Comparison of ENCODE assay signal across 17 cellular contexts in the genomic region with DNA sequence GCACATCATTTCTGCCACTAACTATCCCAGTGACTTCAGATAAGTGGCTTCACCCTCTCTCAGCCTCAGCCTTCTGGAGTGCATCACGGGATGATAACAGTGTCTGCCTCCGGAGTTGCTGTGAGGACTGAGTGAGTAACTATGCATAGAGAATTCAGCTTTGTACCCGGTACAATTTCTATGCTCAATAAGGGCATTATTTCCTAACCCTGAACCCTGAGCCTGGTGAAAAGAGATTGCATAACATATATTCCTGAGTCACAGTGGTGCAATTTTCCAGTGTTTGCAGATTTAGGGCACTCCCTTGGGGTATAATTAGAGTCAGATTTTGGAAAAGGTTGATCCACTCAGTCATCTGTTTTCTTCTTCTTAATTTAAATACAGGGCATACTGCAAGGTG.
A peak's percentile ranks its signal among the peaks of the same experiment; 100 is the strongest.
DNase-seq lines count a peak whose midpoint lies in the region; ATAC-seq and TF ChIP-seq lines count a peak whose summit lies in the region.
"Had no signal": no experiment of that assay in that cellular context is flagged by ENCODE, and none has a peak within 500 bp of the region (broad histone marks: within the 10 kb centered on the region; RNA-seq: fewer than 3 reads in every experiment).

No MANE protein-coding gene starts in this region.

- no peak overlapping the region for H2AFZ ChIP-seq in PC-3 (ENCODE audit: low read length)

- BruUV-seq in PC-3 (replicated peaks; lab: Mats Ljungman, UMichigan), result no TSS peak

- H3K9me2 ChIP-seq in PC-3 (replicated peaks; ENCODE audit: low read length), result no peaks in the 10 kb centered on the region

- intact Hi-C loops in PC-3 (cut with micrococcal nuclease), result no loop called here

- ATAC-seq in PC-3 (no peak), omental fat pad (ENCODE audit: low FRiP score) (peak; percentile 57), HG03460 (IDR thresholded peaks at IDR 0.05; ENCODE audit: unreplicated experiment) (no peak), GM21619 (IDR thresholded peaks at IDR 0.05; ENCODE audit: unreplicated experiment) (no peak)
- ATAC-seq: stimulated activated memory B cell treated with anti-CD40 and anti-IgM and Interleukin-4, amounts not matched to agents 10 μg/mL and 1 μg/mL and 100 μg/mL, for 72 hours had no signal

- POLR2A ChIA-PET in PC-3 (lab: Charles Lee; ENCODE audit: unreplicated experiment), result no interaction called here

- H3K27ac ChIP-seq in PC-3 (ENCODE audit: low read length), result no peak overlapping the region
- H3K27ac ChIP-seq: esophagus muscularis mucosa had no signal

- no peak overlapping the region for H3K4me2 ChIP-seq in PC-3 (ENCODE audit: low read length)

- H3K4me3 ChIP-seq in PC-3 (ENCODE audit: low read length) (no peak overlapping the region), fibroblast of mammary gland (ENCODE audit: control insufficient read depth, low read depth, low read length) (no peak overlapping the region)
- H3K4me3 ChIP-seq: esophagus muscularis mucosa had no signal

- no peaks in the 10 kb centered on the region for H3K79me2 ChIP-seq in PC-3 (ENCODE audit: low read length)

- no peak for TF ChIP-seq CTCF in PC-3 (conservative IDR thresholded peaks at IDR 0.05; ENCODE audit: low read depth, low read length)
- TF ChIP-seq CTCF in fibroblast of mammary gland (conservative IDR thresholded peaks at IDR 0.05; ENCODE audit: control insufficient read depth, insufficient read depth, low read depth, low read length), result no peak
- no peak for TF ChIP-seq CTCF in omental fat pad (IDR thresholded peaks at IDR 0.05)

- no peaks in the 10 kb centered on the region for H3K9me3 ChIP-seq in PC-3 (ENCODE audit: low read length)
- H3K9me3 ChIP-seq: esophagus muscularis mucosa had no signal

- H3K9ac ChIP-seq in PC-3 (ENCODE audit: low read length), result no peak overlapping the region

- H3K4me1 ChIP-seq in PC-3 (ENCODE audit: insufficient read depth, low read length), result no peaks in the 10 kb centered on the region
- H3K4me1 ChIP-seq: esophagus muscularis mucosa had no signal

- no peaks in the 10 kb centered on the region for H3F3A ChIP-seq in PC-3 (ENCODE audit: low read length, unreplicated experiment)

- peaks cover 96% of the 10 kb centered on the region for H3K27me3 ChIP-seq in PC-3 (ENCODE audit: low read length)

- peak; percentile 5 for DNase-seq in HCEC 1CT
- peak; percentile 20 for DNase-seq in PC-3
- DNase-seq in fibroblast of mammary gland (ENCODE audit: low read depth), result peak; percentile 50
- DNase-seq in omental fat pad (ENCODE audit: low spot score), result no peak
- no peak for DNase-seq in NOMO-1 treated with dmso at 0.1 percent for 144 hours (lab: John Stamatoyannopoulos, UW; ENCODE audit: unreplicated experiment)
- no peak for DNase-seq in NCI-H187 treated with DMSO at 0.1 percent for 48 hours (lab: John Stamatoyannopoulos, UW)
- DNase-seq: activated CD4-positive, alpha-beta T cell treated with anti-CD3 and anti-CD28 coated beads for 4 hours; activated naive CD4-positive, alpha-beta T cell treated with anti-CD3 and anti-CD28 coated beads, Interleukin-2, amount 10 ng/mL, durations not matched to agents 7 days and 5 days; CD4-positive, alpha-beta memory T cell; DND-41; naive B cell; SHP77; stimulated activated CD4-positive, alpha-beta T cell treated with anti-CD3 and anti-CD28 coated beads, Interleukin-12 subunit alpha, Interleukin-12 subunit beta, amount 100 ng/mL, for 4 hours had no signal

- H4K20me1 ChIP-seq in PC-3 (ENCODE audit: low read length), result no peaks in the 10 kb centered on the region

- H3K36me3 ChIP-seq in PC-3 (ENCODE audit: low read depth, low read length), result no peaks in the 10 kb centered on the region
- H3K36me3 ChIP-seq: esophagus muscularis mucosa had no signal

- CTCF ChIA-PET in PC-3 (lab: Charles Lee), result no interaction called here

Comparison
In these comparisons a context has a peak if more than half of its experiments do, and no peak if none do; other contexts are left out.
1. DNase-seq: peak in HCEC 1CT (single experiment), PC-3 (single experiment) and fibroblast of mammary gland (single experiment); none in omental fat pad (single experiment), NOMO-1 treated with dmso at 0.1 percent for 144 hours (single experiment) and NCI-H187 treated with DMSO at 0.1 percent for 48 hours (single experiment).